Comparison of ENCODE assay signal across 16 cellular contexts in the genomic region with DNA sequence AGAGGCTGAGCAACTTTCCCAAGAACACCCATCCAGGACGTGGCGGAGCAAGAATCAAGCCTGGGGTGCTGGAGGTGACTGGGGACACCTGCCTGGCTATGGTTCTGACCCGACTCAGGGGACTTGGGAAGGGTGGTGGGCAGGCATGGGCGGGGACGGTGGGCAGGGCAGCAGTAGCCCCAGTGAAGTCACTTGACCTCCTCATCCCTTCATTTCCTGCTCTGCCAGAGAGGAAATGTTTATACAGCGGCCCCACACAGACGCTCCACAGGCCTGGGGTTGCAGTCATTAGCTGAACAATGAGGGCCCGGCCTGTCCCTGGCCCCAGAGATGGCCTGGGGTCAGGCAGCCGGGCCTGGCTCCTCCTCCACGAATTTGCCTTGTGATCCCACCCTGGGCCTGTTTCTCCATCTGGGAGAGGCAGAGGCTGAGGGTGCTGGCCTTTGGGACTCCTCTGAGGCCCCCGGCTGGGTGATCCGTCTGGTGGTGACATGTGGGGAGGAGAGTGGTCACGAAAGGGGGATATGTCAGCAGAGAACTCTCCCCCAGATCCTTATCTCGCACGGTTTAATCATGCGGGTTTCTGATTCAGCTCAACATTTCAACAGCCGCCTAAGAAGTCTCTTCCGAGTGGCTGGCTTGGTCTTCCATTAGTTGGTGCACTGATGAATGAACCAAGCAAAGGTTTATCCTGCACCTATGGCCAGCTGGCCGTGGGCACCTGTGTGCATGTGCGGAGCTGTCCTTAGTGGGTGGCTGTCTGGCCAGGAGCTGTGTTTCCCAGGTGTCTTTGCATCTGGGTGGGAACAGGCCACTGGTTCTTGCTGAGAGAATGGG.
A peak's percentile ranks its signal among the peaks of the same experiment; 100 is the strongest.
DNase-seq lines count a peak whose midpoint lies in the region.
"Had no signal": no experiment of that assay in that cellular context is flagged by ENCODE, and none has a peak within 500 bp of the region (broad histone marks: within the 10 kb centered on the region; RNA-seq: fewer than 3 reads in every experiment).

No MANE protein-coding gene starts in this region.

- no peaks in the 10 kb centered on the region for H3K79me2 ChIP-seq in GM23248 (ENCODE audit: insufficient read depth)

- H3K9me3 ChIP-seq in NT2/D1 (ENCODE audit: insufficient read depth, low read length) (no peaks in the 10 kb centered on the region), mucosa of rectum (ENCODE audit: control insufficient read depth in 2 of 2, low read length in 2 of 2) (no peaks in the 10 kb centered on the region), GM23248 (ENCODE audit: low read depth) (no peaks in the 10 kb centered on the region)

- H3K4me2 ChIP-seq in GM23248 (ENCODE audit: unreplicated experiment) = no peak overlapping the region
- H3K4me2 ChIP-seq: PC-9 had no signal

- no peaks in the 10 kb centered on the region for H3F3A ChIP-seq in GM23248 (ENCODE audit: insufficient read depth)

- in situ Hi-C loops in GM23248 (cut with MboI) = loop anchor here (5.0 kb wide), 1 partner anchor 447 kb away; no protein-coding TSS in a partner anchor

- no peak overlapping the region for H2AFZ ChIP-seq in GM23248
- H2AFZ ChIP-seq: PC-9 had no signal

- DNase-seq in AG08396 (ENCODE audit: low spot score) = peak; percentile 39
- peak; percentile 60 for DNase-seq in NT2/D1 (ENCODE audit: low read depth, low spot score)
- DNase-seq in hepatic stellate cell (ENCODE audit: low spot score) = peak; percentile 63
- DNase-seq in NCI-H524 (lab: John Stamatoyannopoulos, UW) = no peak
- DNase-seq in GM23248 = no peak
- DNase-seq in Ammon's horn (ENCODE audit: low spot score) = no peak
- DNase-seq in inferior parietal cortex (ENCODE audit: extremely low spot score) = no peak
- DNase-seq: activated CD4-positive, CD25-positive, alpha-beta regulatory T cell treated with anti-CD3 and anti-CD28 coated beads, Interleukin-2, amount 50 U/mL, for 72 hours; activated CD8-positive, alpha-beta memory T cell treated with anti-CD3 and anti-CD28 coated beads, Interleukin-2, amount 50 U/mL, for 4 hours; glutamatergic neuron; KBM-7; NCI-H146; NCI-H446 treated with DMSO at 0.1 percent for 48 hours; PC-9; T-cell had no signal

- H3K27me3 ChIP-seq in NT2/D1 (ENCODE audit: insufficient read depth, insufficient read length) (peaks cover 12% of the 10 kb centered on the region), mucosa of rectum (ENCODE audit: control insufficient read depth in 2 of 2, insufficient read depth in 2 of 2, low read length in 2 of 2) (peaks cover 0 to 3% of the 10 kb centered on the region in 2 donors), GM23248 (replicated peaks; ENCODE audit: insufficient read depth) (peaks cover 22% of the 10 kb centered on the region)

- H3K36me3 ChIP-seq in NT2/D1 (ENCODE audit: insufficient read depth, insufficient read length, low read length) = no peaks in the 10 kb centered on the region
- no peaks in the 10 kb centered on the region for H3K36me3 ChIP-seq in mucosa of rectum (ENCODE audit: control insufficient read depth in 2 of 2, insufficient read depth in 2 of 2, low read length in 2 of 2)
- no peaks in the 10 kb centered on the region for H3K36me3 ChIP-seq in GM23248 (ENCODE audit: low read depth)

- H3K4me1 ChIP-seq in NT2/D1 (ENCODE audit: insufficient read depth, insufficient read length) (peaks cover 20% of the 10 kb centered on the region), mucosa of rectum (ENCODE audit: control insufficient read depth in 2 of 2, insufficient read depth in 2 of 2, low read length in 2 of 2) (no peaks in the 10 kb centered on the region), GM23248 (ENCODE audit: insufficient read depth) (no peaks in the 10 kb centered on the region)

- H3K4me3 ChIP-seq in NT2/D1 (ENCODE audit: insufficient read length, low read depth) (no peak overlapping the region), mucosa of rectum (ENCODE audit: low read length in 2 of 2) (no peak overlapping the region), GM23248 (no peak overlapping the region)
- H3K4me3 ChIP-seq: PC-9 had no signal

- H3K9ac ChIP-seq in NT2/D1 (ENCODE audit: insufficient read length, low read depth) = no peak overlapping the region
- H3K9ac ChIP-seq in mucosa of rectum (ENCODE audit: low read depth in 1 of 2, low read length in 2 of 2) = no peak overlapping the region
- H3K9ac ChIP-seq in GM23248 = no peak overlapping the region

- 60 to 67% methylated on average over 20 of the region's 20 CpGs for WGBS in GM23248 (ENCODE audit: low coverage in 1 of 2, low lambda C conversion rate in 2 of 2, missing lambda C conversion rate in 2 of 2), 2 experiments

- H3K27ac ChIP-seq in mucosa of rectum (ENCODE audit: low read depth in 2 of 2, low read length in 2 of 2) (peak overlapping the region; percentile 32 to 45), GM23248 (no peak overlapping the region)
- H3K27ac ChIP-seq: PC-9 had no signal

- H4K20me1 ChIP-seq in GM23248 (ENCODE audit: insufficient read depth) = no peaks in the 10 kb centered on the region

- H3K9me2 ChIP-seq in GM23248 (ENCODE audit: insufficient read depth) = no peaks in the 10 kb centered on the region

Comparison
In these comparisons a context has a peak if more than half of its experiments do, and no peak if none do; other contexts are left out.
1. DNase-seq: peak in AG08396 (single experiment), NT2/D1 (single experiment) and hepatic stellate cell (single experiment); none in NCI-H524 (0 of 2), GM23248 (single experiment), Ammon's horn (single experiment) and inferior parietal cortex (single experiment).